Comparison of ENCODE assay signal across 21 cellular contexts in the genomic region with DNA sequence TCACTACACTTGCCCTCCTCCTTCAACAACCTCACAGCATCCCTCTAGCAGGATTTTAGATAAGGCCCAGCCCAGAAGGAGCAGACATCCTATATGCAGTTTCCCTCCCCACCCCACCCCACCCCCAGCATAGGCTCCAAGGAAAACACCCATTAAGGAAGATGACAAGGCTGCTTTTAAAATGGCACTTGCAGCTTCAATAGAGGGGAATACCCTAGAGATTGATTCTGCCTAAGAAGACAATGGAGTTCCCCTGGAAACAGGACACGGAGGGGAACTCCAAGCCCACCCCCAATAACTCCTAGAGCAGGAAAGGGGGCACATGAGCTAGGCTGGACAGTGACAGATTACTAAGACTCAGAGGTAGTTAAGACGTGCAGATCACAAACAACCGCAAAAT. TPM values are rescaled to one million over a fixed set of nuclear protein-coding genes. Genes with fewer than 3 reads are reported as not detected.
DNase-seq lines count a peak whose midpoint lies in the region; TF ChIP-seq lines count a peak whose summit lies in the region.
"Had no signal": no experiment of that assay in that cellular context is flagged by ENCODE, and none has a peak within 500 bp of the region (broad histone marks: within the 10 kb centered on the region; RNA-seq: fewer than 3 reads in every experiment).

No MANE protein-coding gene starts in this region.

- peaks cover 20% of the 10 kb centered on the region for H3K27me3 Mint-ChIP-seq in nephron (ENCODE audit: low read depth)

- no peak overlapping the region for H3K4me3 Mint-ChIP-seq in nephron
- H3K4me3 Mint-ChIP-seq: B cell, CD14-positive monocyte had no signal

- peak; percentile 45 for DNase-seq in NCI-H82 (lab: John Stamatoyannopoulos, UW)
- no peak for DNase-seq in NCI-H82 treated with DMSO at 0.1 percent for 48 hours (lab: John Stamatoyannopoulos, UW; ENCODE audit: unreplicated experiment)
- DNase-seq in dermis blood vessel endothelial cell: peak; percentile 42
- DNase-seq in NOMO-1 treated with DMSO at 0.1 percent for 48 hours (lab: John Stamatoyannopoulos, UW; ENCODE audit: unreplicated experiment): no peak
- no peak for DNase-seq in SHP77 (lab: John Stamatoyannopoulos, UW)
- DNase-seq in foreskin fibroblast: no peak
- DNase-seq: EL, GF-D8, IMR-90, Karpas-422, MV-4-11, NCI-H1105 treated with DMSO at 0.1 percent for 48 hours, NCI-H187 treated with DMSO at 0.1 percent for 48 hours, NCI-H2107, NCI-H345, NCI-H524 had no signal

- H3K27ac Mint-ChIP-seq in nephron: peak overlapping the region in 2 of 3 experiments; percentile 6 to 36
- H3K27ac Mint-ChIP-seq: B cell had no signal

- no peaks in the 10 kb centered on the region for H3K36me3 Mint-ChIP-seq in nephron (ENCODE audit: low read depth)
- H3K36me3 Mint-ChIP-seq: CD14-positive monocyte had no signal

- H3K4me1 Mint-ChIP-seq in nephron: peaks cover 34% of the 10 kb centered on the region
- H3K4me1 Mint-ChIP-seq: B cell, CD14-positive monocyte had no signal

- H3K9me3 Mint-ChIP-seq in nephron: no peaks in the 10 kb centered on the region

- TF ChIP-seq CTCF in nephron (IDR thresholded peaks at IDR 0.05; ENCODE audit: unreplicated experiment in 3 of 3) (no peak), foreskin fibroblast (IDR thresholded peaks at IDR 0.05; ENCODE audit: low read depth, low read length) (no peak)

- H3K4me3 ChIP-seq in foreskin fibroblast (ENCODE audit: low read depth in 1 of 2, low read length in 2 of 2): no peak overlapping the region
- H3K4me3 ChIP-seq: A549 had no signal

RNA-seq across cellular contexts. Expression of a gene that starts 34.7 kb away (rescaled TPM):
- 12.9 and 14.0 TPM in 2 replicates for total RNA-seq in dermis blood vessel endothelial cell
- total RNA-seq: H4, IMR-90 had no signal

Comparison
In these comparisons a context has a peak if more than half of its experiments do, and no peak if none do; other contexts are left out.
1. DNase-seq: peak in NCI-H82 (single experiment) and dermis blood vessel endothelial cell (single experiment); none in NCI-H82 treated with DMSO at 0.1 percent for 48 hours (single experiment), NOMO-1 treated with DMSO at 0.1 percent for 48 hours (single experiment), SHP77 (0 of 2) and foreskin fibroblast (0 of 2).